ENCODE assay signal across 8 cellular contexts in genomic region chr1:9201421-9202239, GRCh38. TPM values are rescaled to one million over a fixed set of nuclear protein-coding genes. Genes with fewer than 3 reads are reported as not detected.
A peak's percentile ranks its signal among the peaks of the same experiment; 100 is the strongest.
DNase-seq lines count a peak whose midpoint lies in the region; ATAC-seq and TF ChIP-seq lines count a peak whose summit lies in the region.

No MANE protein-coding gene starts in this region.

- ATAC-seq in gastroesophageal sphincter (peak; percentile 38), HG03097 (IDR thresholded peaks at IDR 0.05; ENCODE audit: low FRiP score, unreplicated experiment) (no peak)

- peaks cover 0 to 47% (median 21%) of the 10 kb centered on the region in 3 donors for H3K4me1 ChIP-seq in gastroesophageal sphincter

- TF ChIP-seq POLR2A in gastroesophageal sphincter (IDR thresholded peaks at IDR 0.05), result no peak

- H3K36me3 ChIP-seq in gastroesophageal sphincter, result no peaks in the 10 kb centered on the region

- H3K27me3 ChIP-seq in gastroesophageal sphincter, result peaks cover 86% of the 10 kb centered on the region

- peaks cover 30% of the 10 kb centered on the region for H3K4me1 Mint-ChIP-seq in T-helper 2 cell treated with Interferon-gamma antibody and Interleukin-4, amounts not matched to agents 5 μg/mL and 100 μg/mL, for 36 hours (ENCODE audit: low read depth)

- peak overlapping the region in 1 of 4 donors; percentile 21 for H3K27ac ChIP-seq in gastroesophageal sphincter

- H3K9me3 Mint-ChIP-seq in T-helper 2 cell treated with Interferon-gamma antibody and Interleukin-4, amounts not matched to agents 5 μg/mL and 100 μg/mL, for 36 hours, result no peaks in the 10 kb centered on the region

- DNase-seq in activated CD4-positive, alpha-beta T cell treated with anti-CD3 and anti-CD28 coated beads for 48 hours, result peak; percentile 21
- DNase-seq in activated CD4-positive, alpha-beta T cell treated with anti-CD3 and anti-CD28 coated beads, Interleukin-2, amount 50 U/mL, for 1 hour, result no peak
- DNase-seq in T-helper 2 cell treated with Interferon-gamma antibody and Interleukin-4, amounts not matched to agents 5 μg/mL and 100 μg/mL, for 36 hours (ENCODE audit: low spot score), result no peak
- DNase-seq in renal cortical epithelial cell (ENCODE audit: low read depth), result peak; percentile 28
- DNase-seq in amniotic stem cell (lab: John Stamatoyannopoulos, UW), result no peak
- no peak for DNase-seq in NCI-H187 (lab: John Stamatoyannopoulos, UW)

- H3K27ac Mint-ChIP-seq in T-helper 2 cell treated with Interferon-gamma antibody and Interleukin-4, amounts not matched to agents 5 μg/mL and 100 μg/mL, for 36 hours, result no peak overlapping the region

- WGBS in gastroesophageal sphincter (ENCODE audit: low coverage in 1 of 2), 2 donors, result 0% methylated on average over 2 to 12 of the region's 24 CpGs

- peak overlapping the region; percentile 74 for H3K4me3 Mint-ChIP-seq in T-helper 2 cell treated with Interferon-gamma antibody and Interleukin-4, amounts not matched to agents 5 μg/mL and 100 μg/mL, for 36 hours

- no peak for TF ChIP-seq CTCF in gastroesophageal sphincter (IDR thresholded peaks at IDR 0.05)

- H3K27me3 Mint-ChIP-seq in T-helper 2 cell treated with Interferon-gamma antibody and Interleukin-4, amounts not matched to agents 5 μg/mL and 100 μg/mL, for 36 hours (ENCODE audit: low read depth), result peaks cover 69% of the 10 kb centered on the region

- H3K9me3 ChIP-seq in gastroesophageal sphincter, result no peaks in the 10 kb centered on the region

- TF ChIP-seq EP300 in gastroesophageal sphincter (IDR thresholded peaks at IDR 0.05), result no peak

- peak overlapping the region in 1 of 2 donors; percentile 46 for H3K4me3 ChIP-seq in gastroesophageal sphincter

- H3K36me3 Mint-ChIP-seq in T-helper 2 cell treated with Interferon-gamma antibody and Interleukin-4, amounts not matched to agents 5 μg/mL and 100 μg/mL, for 36 hours (ENCODE audit: low read depth), result no peaks in the 10 kb centered on the region

RNA-seq across cellular contexts. Expression of gene H6PD, which starts 32.9 kb away (rescaled TPM):
- total RNA-seq in gastroesophageal sphincter (10 to 100 TPM; 27.0 to 62.2 (median 44.0) TPM), renal cortical epithelial cell (14.8 and 31.5 TPM in 2 replicates)

Comparison
In these comparisons a context has a peak if more than half of its experiments do, and no peak if none do; other contexts are left out.
1. DNase-seq: peak in activated CD4-positive, alpha-beta T cell treated with anti-CD3 and anti-CD28 coated beads for 48 hours (single experiment) and renal cortical epithelial cell (single experiment); none in activated CD4-positive, alpha-beta T cell treated with anti-CD3 and anti-CD28 coated beads, Interleukin-2, amount 50 U/mL, for 1 hour (single experiment), T-helper 2 cell treated with Interferon-gamma antibody and Interleukin-4, amounts not matched to agents 5 μg/mL and 100 μg/mL, for 36 hours (single experiment), amniotic stem cell (single experiment) and NCI-H187 (0 of 2).